16 cellular contexts compared by ENCODE assay signal in genomic region chr16:10740845-10741208, GRCh38. TPM values are rescaled to one million over a fixed set of nuclear protein-coding genes. Genes with fewer than 3 reads are reported as not detected.
DNase-seq lines count a peak whose midpoint lies in the region; ATAC-seq and TF ChIP-seq lines count a peak whose summit lies in the region.
"Had no signal": no experiment of that assay in that cellular context is flagged by ENCODE, and none has a peak within 500 bp of the region (broad histone marks: within the 10 kb centered on the region; RNA-seq: fewer than 3 reads in every experiment).

No MANE protein-coding gene starts in this region.

- H3K4me1 Mint-ChIP-seq in activated CD8-positive, alpha-beta T cell treated with anti-CD3 and anti-CD28 coated beads for 36 hours (ENCODE audit: low read depth): peaks cover 48% of the 10 kb centered on the region
- peaks cover 17% of the 10 kb centered on the region for H3K4me1 Mint-ChIP-seq in progenitor cell of endocrine pancreas (ENCODE audit: low read depth)

- DNase-seq in Daoy (ENCODE audit: low read depth): peak; percentile 22
- no peak for DNase-seq in activated CD8-positive, alpha-beta T cell treated with anti-CD3 and anti-CD28 coated beads for 36 hours
- DNase-seq in left kidney (ENCODE audit: low read depth, low spot score): peak; percentile 65
- no peak for DNase-seq in CD1c-positive myeloid dendritic cell (ENCODE audit: extremely low spot score)
- DNase-seq in iPS-NIHi7 (ENCODE audit: extremely low spot score): no peak
- DNase-seq in WERI-Rb-1: no peak
- DNase-seq in progenitor cell of endocrine pancreas (ENCODE audit: low spot score, unreplicated experiment): no peak
- DNase-seq: AML-193, DMS153, H7, Karpas-422, NCI-H187 treated with DMSO at 0.1 percent for 48 hours, NCI-H2171 treated with DMSO at 0.1 percent for 48 hours, NCI-H510A, SHP77 treated with DMSO at 0.1 percent for 48 hours had no signal

- CTCF ChIA-PET in activated CD8-positive, alpha-beta T cell treated with anti-CD3 and anti-CD28 coated beads for 36 hours (lab: Charles Lee): interaction anchor here (1.1 to 6.8 kb wide), 2 partner anchors 178 to 225 kb away, joined by 4 to 74 read pairs; no protein-coding TSS in a partner anchor

- H3K9ac ChIP-seq in BLaER1: no peak overlapping the region; the same call in 1 of the 2 replicates

- H4K20me1 ChIP-seq in BLaER1: no peaks in the 10 kb centered on the region

- peaks cover 3% of the 10 kb centered on the region for H3K36me3 Mint-ChIP-seq in activated CD8-positive, alpha-beta T cell treated with anti-CD3 and anti-CD28 coated beads for 36 hours (ENCODE audit: low read depth)
- peaks cover 3% of the 10 kb centered on the region for H3K36me3 Mint-ChIP-seq in progenitor cell of endocrine pancreas (ENCODE audit: insufficient read depth)

- H3K9me3 Mint-ChIP-seq in activated CD8-positive, alpha-beta T cell treated with anti-CD3 and anti-CD28 coated beads for 36 hours: no peaks in the 10 kb centered on the region
- H3K9me3 Mint-ChIP-seq in progenitor cell of endocrine pancreas (ENCODE audit: low read depth): no peaks in the 10 kb centered on the region

- H3K27ac ChIP-seq in BLaER1: no peak overlapping the region
- H3K27ac ChIP-seq in WERI-Rb-1: no peak overlapping the region

- no peak overlapping the region for H3K4me3 Mint-ChIP-seq in activated CD8-positive, alpha-beta T cell treated with anti-CD3 and anti-CD28 coated beads for 36 hours
- no peak overlapping the region for H3K4me3 Mint-ChIP-seq in progenitor cell of endocrine pancreas (ENCODE audit: low read depth)

- H3K27me3 ChIP-seq in BLaER1 (no peaks in the 10 kb centered on the region), WERI-Rb-1 (ENCODE audit: insufficient read depth, low read depth, severe bottlenecking) (no peaks in the 10 kb centered on the region)

- H3K36me3 ChIP-seq in BLaER1 (0 out of 2 replicates have a peak, but pooled peaks cover 3% of the 10 kb centered on the region), WERI-Rb-1 (no peaks in the 10 kb centered on the region; the same call in 1 of the 2 replicates)

- H3K9me3 ChIP-seq in BLaER1: no peaks in the 10 kb centered on the region
- no peaks in the 10 kb centered on the region for H3K9me3 ChIP-seq in WERI-Rb-1 (ENCODE audit: severe bottlenecking)

- no peak for TF ChIP-seq CTCF in activated CD8-positive, alpha-beta T cell treated with anti-CD3 and anti-CD28 coated beads for 36 hours (IDR thresholded peaks at IDR 0.05)
- TF ChIP-seq CTCF in WERI-Rb-1 (IDR thresholded peaks at IDR 0.05; ENCODE audit: low read depth, low read length): no peak
- no peak for TF ChIP-seq CTCF in progenitor cell of endocrine pancreas (IDR thresholded peaks at IDR 0.05; ENCODE audit: unreplicated experiment)

- peak overlapping the region; percentile 24 for H3K4me2 ChIP-seq in BLaER1

- POLR2A ChIA-PET in activated CD8-positive, alpha-beta T cell treated with anti-CD3 and anti-CD28 coated beads for 36 hours (lab: Charles Lee): no interaction called here

- no peaks in the 10 kb centered on the region for H3K27me3 Mint-ChIP-seq in activated CD8-positive, alpha-beta T cell treated with anti-CD3 and anti-CD28 coated beads for 36 hours
- H3K27me3 Mint-ChIP-seq in progenitor cell of endocrine pancreas: no peaks in the 10 kb centered on the region

- intact Hi-C loops in activated CD8-positive, alpha-beta T cell treated with anti-CD3 and anti-CD28 coated beads for 36 hours (cut with micrococcal nuclease): loop anchor here (5.0 kb wide), 1 partner anchor 176 kb away; no protein-coding TSS in a partner anchor

- peaks cover 68% of the 10 kb centered on the region for H3K4me1 ChIP-seq in BLaER1

- H3K27ac Mint-ChIP-seq in activated CD8-positive, alpha-beta T cell treated with anti-CD3 and anti-CD28 coated beads for 36 hours: peak overlapping the region; percentile 21
- H3K27ac Mint-ChIP-seq in progenitor cell of endocrine pancreas: no peak overlapping the region

- H3K4me3 ChIP-seq in BLaER1 (no peak overlapping the region), WERI-Rb-1 (ENCODE audit: low read depth, low read length) (no peak overlapping the region)

- ATAC-seq in activated CD8-positive, alpha-beta T cell treated with anti-CD3 and anti-CD28 coated beads for 36 hours: no peak

RNA-seq across cellular contexts. Expression of gene NUBP1, which starts 2.8 kb away (rescaled TPM):
- 32.2 and 46.9 TPM in 2 replicates for total RNA-seq in Daoy (2014; rRNA removed; shearing (Covaris generic))
- 10 to 100 TPM; 22.8 to 23.1 TPM for total RNA-seq in activated CD8-positive, alpha-beta T cell treated with anti-CD3 and anti-CD28 coated beads for 36 hours
- 28.1 TPM in 2 replicates for total RNA-seq in progenitor cell of endocrine pancreas

RNA-seq across cellular contexts. Expression of gene TEKT5, which starts 46.1 kb away (rescaled TPM):
- not detected in 2 replicates for total RNA-seq in Daoy (2014; rRNA removed; shearing (Covaris generic))
- total RNA-seq in activated CD8-positive, alpha-beta T cell treated with anti-CD3 and anti-CD28 coated beads for 36 hours: under 1 TPM; 0.16 to 0.43 TPM
- total RNA-seq in progenitor cell of endocrine pancreas: 0.29 and 0.58 TPM in 2 replicates

Comparison
In these comparisons a context has a peak if more than half of its experiments do, and no peak if none do; other contexts are left out.
1. DNase-seq: peak in Daoy (single experiment) and left kidney (single experiment); none in activated CD8-positive, alpha-beta T cell treated with anti-CD3 and anti-CD28 coated beads for 36 hours (single experiment), CD1c-positive myeloid dendritic cell (single experiment), iPS-NIHi7 (single experiment), WERI-Rb-1 (single experiment) and progenitor cell of endocrine pancreas (single experiment).